14 cellular contexts compared by ENCODE assay signal in genomic region chr15:95713315-95713714, GRCh38.
DNase-seq lines count a peak whose midpoint lies in the region; FAIRE-seq lines count a peak whose summit lies in the region.
"Had no signal": no experiment of that assay in that cellular context is flagged by ENCODE, and none has a peak within 500 bp of the region (broad histone marks: within the 10 kb centered on the region; RNA-seq: fewer than 3 reads in every experiment).

No MANE protein-coding gene starts in this region.

- H3K9me3 ChIP-seq in SK-N-MC (ENCODE audit: low read depth, low read length) (no peaks in the 10 kb centered on the region), muscle layer of duodenum (ENCODE audit: control insufficient read depth in 1 of 2, low read length in 2 of 2) (no peaks in the 10 kb centered on the region)
- H3K9me3 ChIP-seq: Caco-2 had no signal

- H3K4me1 ChIP-seq in ACC112 (ENCODE audit: control insufficient read depth, insufficient read depth, low read length, unreplicated experiment), result peaks cover 10% of the 10 kb centered on the region
- H3K4me1 ChIP-seq in muscle layer of duodenum (ENCODE audit: control insufficient read depth in 1 of 2, insufficient read depth in 2 of 2, low read length in 2 of 2), result peaks cover 0 to 2% of the 10 kb centered on the region in 2 donors
- H3K4me1 ChIP-seq: Caco-2 had no signal

- H2AFZ ChIP-seq in ACC112 (ENCODE audit: low read length, unreplicated experiment), result peak overlapping the region; percentile 15
- H2AFZ ChIP-seq: GM23248 had no signal

- DNase-seq in SK-N-MC (ENCODE audit: low read depth, low spot score), result no peak
- DNase-seq in cerebellum (ENCODE audit: low spot score), result no peak
- no peak for DNase-seq in SW480 (ENCODE audit: low spot score)
- DNase-seq in urothelium cell line (ENCODE audit: low spot score), result no peak
- DNase-seq: AML-193; Caco-2; CD4-positive, alpha-beta T cell had no signal

- H3K27ac ChIP-seq in ACC112 (ENCODE audit: low read depth, low read length) (no peak overlapping the region), SK-N-MC (no peak overlapping the region), muscle layer of duodenum (ENCODE audit: low read length) (peak overlapping the region; percentile 57)
- H3K27ac ChIP-seq: C4-2B, GM23248 had no signal

- no peak overlapping the region for H3K9ac ChIP-seq in SK-N-MC (ENCODE audit: insufficient read length)
- H3K9ac ChIP-seq: GM23248 had no signal

- no peak for FAIRE-seq in urothelium cell line (lab: Jason Lieb, UNC)
- FAIRE-seq: D721Med, G401.6, GM12891 had no signal

- no peaks in the 10 kb centered on the region for H3K36me3 ChIP-seq in ACC112 (ENCODE audit: insufficient read depth, low read length)
- H3K36me3 ChIP-seq in SK-N-MC (ENCODE audit: insufficient read depth, low read length), result no peaks in the 10 kb centered on the region
- H3K36me3 ChIP-seq in muscle layer of duodenum (ENCODE audit: control insufficient read depth in 1 of 2, insufficient read depth in 2 of 2, low read length in 2 of 2), result no peaks in the 10 kb centered on the region

- no peak overlapping the region for H3K4me3 ChIP-seq in ACC112 (ENCODE audit: low read depth, low read length)
- H3K4me3 ChIP-seq in SK-N-MC, result peak overlapping the region; percentile 4; the same call in 1 of the 2 replicates
- H3K4me3 ChIP-seq in muscle layer of duodenum (ENCODE audit: low read depth in 1 of 2, low read length in 2 of 2), result no peak overlapping the region
- H3K4me3 ChIP-seq: GM23248 had no signal

- H3K27me3 ChIP-seq in ACC112 (ENCODE audit: insufficient read depth, low read length) (no peaks in the 10 kb centered on the region), muscle layer of duodenum (ENCODE audit: low read depth, low read length) (no peaks in the 10 kb centered on the region)

- H3K79me2 ChIP-seq in ACC112 (ENCODE audit: control insufficient read depth, insufficient read depth, low read length, unreplicated experiment), result no peaks in the 10 kb centered on the region
